Comparison of ENCODE assay signal across 12 cellular contexts in genomic region chr11:83970061-83970671, GRCh38.
DNase-seq lines count a peak whose midpoint lies in the region; ATAC-seq and TF ChIP-seq lines count a peak whose summit lies in the region.
"Had no signal": no experiment of that assay in that cellular context is flagged by ENCODE, and none has a peak within 500 bp of the region (broad histone marks: within the 10 kb centered on the region; RNA-seq: fewer than 3 reads in every experiment).

No MANE protein-coding gene starts in this region.

- H3K27ac ChIP-seq in KMS-11: peak overlapping the region; percentile 7; the same call in 1 of the 2 replicates
- H3K27ac ChIP-seq in uterus: no peak overlapping the region
- H3K27ac ChIP-seq: hepatocyte had no signal

- intact Hi-C loops in uterus (cut with DNase I; ENCODE audit: low total_unique reads): no loop called here

- DNase-seq in COLO829 (ENCODE audit: low spot score) (peak; percentile 4), NCI-H69 (lab: John Stamatoyannopoulos, UW) (no peak), uterus (no peak)
- DNase-seq in activated effector memory CD4-positive, alpha-beta T cell treated with Interleukin-2 at 50 U/mL for 16 hours: no peak
- no peak for DNase-seq in activated naive CD4-positive, alpha-beta T cell treated with anti-CD3 and anti-CD28 coated beads, Interleukin-2, amount 50 U/mL, for 16 hours
- DNase-seq: activated CD4-positive, CD25-positive, alpha-beta regulatory T cell treated with anti-CD3 and anti-CD28 coated beads, Interleukin-2, amount 50 U/mL, for 72 hours; activated gamma-delta T cell treated with Interleukin-2 at 50 U/mL for 16 hours; NCI-H1048 had no signal

- no peak for TF ChIP-seq POLR2A in uterus (IDR thresholded peaks at IDR 0.05)

- H3K4me1 ChIP-seq in KMS-11 (ENCODE audit: low read depth, poor library complexity, severe bottlenecking): no peaks in the 10 kb centered on the region
- no peaks in the 10 kb centered on the region for H3K4me1 ChIP-seq in uterus

- ATAC-seq in GM19438 (IDR thresholded peaks at IDR 0.05; ENCODE audit: low read depth, unreplicated experiment): peak; percentile 80
- peak; percentile 92 for ATAC-seq in HG02938 (IDR thresholded peaks at IDR 0.05; ENCODE audit: unreplicated experiment)

- no peaks in the 10 kb centered on the region for H3K9me3 ChIP-seq in uterus

- H3K9ac ChIP-seq in KMS-11: no peak overlapping the region

- H3K79me2 ChIP-seq in KMS-11 (ENCODE audit: insufficient read depth, low read depth): no peaks in the 10 kb centered on the region
- H3K79me2 ChIP-seq: hepatocyte had no signal

- H3K4me2 ChIP-seq in KMS-11: no peak overlapping the region
- H3K4me2 ChIP-seq: hepatocyte had no signal

- no peak overlapping the region for H3K4me3 ChIP-seq in KMS-11 (IDR thresholded peaks at IDR 0.05; ENCODE audit: insufficient read depth, low read depth, low read length)
- H3K4me3 ChIP-seq in uterus: no peak overlapping the region
- H3K4me3 ChIP-seq: hepatocyte had no signal

- H3K27me3 ChIP-seq in KMS-11 (ENCODE audit: insufficient read depth, low read depth) (no peaks in the 10 kb centered on the region), uterus (no peaks in the 10 kb centered on the region)
- H3K27me3 ChIP-seq: hepatocyte had no signal

- no peak overlapping the region for H2AFZ ChIP-seq in KMS-11 (ENCODE audit: low read depth)
- H2AFZ ChIP-seq: hepatocyte had no signal

- TF ChIP-seq CTCF in KMS-11 (conservative IDR thresholded peaks at IDR 0.05; ENCODE audit: low read depth, low read length): no peak
- no peak for TF ChIP-seq CTCF in uterus (IDR thresholded peaks at IDR 0.05)

- H3K36me3 ChIP-seq in KMS-11 (ENCODE audit: insufficient read depth) (no peaks in the 10 kb centered on the region), uterus (no peaks in the 10 kb centered on the region)

- H4K20me1 ChIP-seq in KMS-11 (ENCODE audit: insufficient read depth): no peaks in the 10 kb centered on the region
